In the genomic region with DNA sequence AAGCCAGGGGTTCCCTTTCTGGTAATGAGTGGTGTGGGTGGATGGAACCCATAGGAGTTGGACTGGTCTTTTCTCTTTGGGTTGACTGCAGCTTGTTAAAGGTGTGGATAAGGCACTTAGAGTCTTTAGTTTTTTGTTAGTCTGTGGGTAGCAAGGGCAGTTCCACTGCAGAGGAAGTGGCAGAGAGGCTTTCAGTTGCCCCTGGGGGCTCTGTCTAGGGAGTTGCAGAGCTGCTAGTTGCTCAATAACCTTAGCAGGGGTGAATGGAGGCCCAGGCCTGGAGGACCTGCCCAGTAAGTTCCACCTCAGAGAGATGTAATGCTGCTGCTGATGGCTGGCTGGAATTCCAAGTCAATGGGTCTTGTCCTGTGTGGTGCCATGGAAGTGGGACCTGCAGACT, we compare ENCODE assay signal across 14 cellular contexts.
A peak's percentile ranks its signal among the peaks of the same experiment; 100 is the strongest.
DNase-seq lines count a peak whose midpoint lies in the region; ATAC-seq and TF ChIP-seq lines count a peak whose summit lies in the region.
"Had no signal": no experiment of that assay in that cellular context is flagged by ENCODE, and none has a peak within 500 bp of the region (broad histone marks: within the 10 kb centered on the region; RNA-seq: fewer than 3 reads in every experiment).

No MANE protein-coding gene starts in this region.

- no peak for TF ChIP-seq CTCF in NB4 (IDR thresholded peaks at IDR 0.05; ENCODE audit: low read depth, low read length)

- H3K4me1 Mint-ChIP-seq in stimulated activated effector memory CD8-positive, alpha-beta T cell treated with anti-CD3 and anti-CD28 coated beads, Interleukin-12 subunit alpha, Interleukin-12 subunit beta, amount 100 ng/mL, for 72 hours, result no peaks in the 10 kb centered on the region
- no peaks in the 10 kb centered on the region for H3K4me1 Mint-ChIP-seq in CD4-positive, alpha-beta memory T cell
- H3K4me1 Mint-ChIP-seq: B cell; CD4-positive, CD25-positive, alpha-beta regulatory T cell had no signal

- peaks cover 4% of the 10 kb centered on the region for H3K9me3 Mint-ChIP-seq in stimulated activated effector memory CD8-positive, alpha-beta T cell treated with anti-CD3 and anti-CD28 coated beads, Interleukin-12 subunit alpha, Interleukin-12 subunit beta, amount 100 ng/mL, for 72 hours
- H3K9me3 Mint-ChIP-seq in CD4-positive, alpha-beta memory T cell, result peaks cover 0 to 22% (median 7%) of the 10 kb centered on the region in 8 donors

- intact Hi-C loops in CD4-positive, alpha-beta memory T cell (cut with micrococcal nuclease), result no loop called here

- no peaks in the 10 kb centered on the region for H3K36me3 ChIP-seq in CD4-positive, alpha-beta memory T cell (ENCODE audit: insufficient read depth, low read length)
- H3K36me3 ChIP-seq: HAP-1 had no signal

- no peak overlapping the region for H3K27ac ChIP-seq in CD4-positive, alpha-beta memory T cell (ENCODE audit: low read depth, low read length)
- H3K27ac ChIP-seq: GM23248 had no signal

- H3K9me3 ChIP-seq in CD4-positive, alpha-beta memory T cell (ENCODE audit: control insufficient read depth in 1 of 2, low read length in 2 of 2), result peaks cover 0 to 4% of the 10 kb centered on the region in 2 donors
- H3K9me3 ChIP-seq: Caco-2, HAP-1 had no signal

- H3K36me3 Mint-ChIP-seq in stimulated activated effector memory CD8-positive, alpha-beta T cell treated with anti-CD3 and anti-CD28 coated beads, Interleukin-12 subunit alpha, Interleukin-12 subunit beta, amount 100 ng/mL, for 72 hours, result no peaks in the 10 kb centered on the region
- H3K36me3 Mint-ChIP-seq in CD4-positive, alpha-beta memory T cell, result no peaks in the 10 kb centered on the region
- H3K36me3 Mint-ChIP-seq: CD4-positive, CD25-positive, alpha-beta regulatory T cell had no signal

- H3K4me3 ChIP-seq in NB4 (ENCODE audit: low read depth, low read length), result no peak overlapping the region
- no peak overlapping the region for H3K4me3 ChIP-seq in CD4-positive, alpha-beta memory T cell (ENCODE audit: low read length in 2 of 2)
- H3K4me3 ChIP-seq: GM23248, HAP-1 had no signal

- CTCF ChIA-PET in CD4-positive, alpha-beta memory T cell (lab: Charles Lee; ENCODE audit: partially characterized antibody), result no interaction called here

- DNase-seq in SIG-M5 treated with dmso at 0.1 percent for 504 hours (lab: John Stamatoyannopoulos, UW; ENCODE audit: unreplicated experiment), result peak; percentile 12
- DNase-seq in SIG-M5 (lab: John Stamatoyannopoulos, UW), result no peak
- peak; percentile 74 for DNase-seq in NB4 (ENCODE audit: low read depth)
- no peak for DNase-seq in stimulated activated effector memory CD8-positive, alpha-beta T cell treated with anti-CD3 and anti-CD28 coated beads, Interleukin-12 subunit alpha, Interleukin-12 subunit beta, amount 100 ng/mL, for 72 hours (ENCODE audit: low spot score in 2 of 2)
- no peak for DNase-seq in NCI-H2081 treated with DMSO at 0.1 percent for 48 hours (lab: John Stamatoyannopoulos, UW)
- no peak for DNase-seq in CD4-positive, alpha-beta memory T cell
- DNase-seq: 8988T; C1 segment of cervical spinal cord; Caco-2; CD4-positive, CD25-positive, alpha-beta regulatory T cell; GM23248 had no signal

- H3K27me3 ChIP-seq in CD4-positive, alpha-beta memory T cell (ENCODE audit: insufficient read depth, low read length), result no peaks in the 10 kb centered on the region

- H3K4me1 ChIP-seq in CD4-positive, alpha-beta memory T cell (ENCODE audit: insufficient read depth, low read length), result no peaks in the 10 kb centered on the region
- H3K4me1 ChIP-seq: Caco-2, HAP-1 had no signal

- ATAC-seq in stimulated activated effector memory CD8-positive, alpha-beta T cell treated with anti-CD3 and anti-CD28 coated beads, Interleukin-12 subunit alpha, Interleukin-12 subunit beta, amount 100 ng/mL, for 72 hours, result peak; percentile 44
- ATAC-seq in GM21526 (IDR thresholded peaks at IDR 0.05; ENCODE audit: low FRiP score, unreplicated experiment), result no peak

- POLR2A ChIA-PET in CD4-positive, alpha-beta memory T cell (lab: Charles Lee; ENCODE audit: partially characterized antibody), result no interaction called here

- no peaks in the 10 kb centered on the region for H3K27me3 Mint-ChIP-seq in CD4-positive, alpha-beta memory T cell
- H3K27me3 Mint-ChIP-seq: B cell; CD4-positive, CD25-positive, alpha-beta regulatory T cell had no signal

- no peak overlapping the region for H3K4me3 Mint-ChIP-seq in stimulated activated effector memory CD8-positive, alpha-beta T cell treated with anti-CD3 and anti-CD28 coated beads, Interleukin-12 subunit alpha, Interleukin-12 subunit beta, amount 100 ng/mL, for 72 hours
- no peak overlapping the region for H3K4me3 Mint-ChIP-seq in CD4-positive, alpha-beta memory T cell
- H3K4me3 Mint-ChIP-seq: B cell; CD4-positive, CD25-positive, alpha-beta regulatory T cell had no signal

- H3K27ac Mint-ChIP-seq in stimulated activated effector memory CD8-positive, alpha-beta T cell treated with anti-CD3 and anti-CD28 coated beads, Interleukin-12 subunit alpha, Interleukin-12 subunit beta, amount 100 ng/mL, for 72 hours, result no peak overlapping the region
- H3K27ac Mint-ChIP-seq in CD4-positive, alpha-beta memory T cell, result no peak overlapping the region
- H3K27ac Mint-ChIP-seq: B cell; CD4-positive, CD25-positive, alpha-beta regulatory T cell had no signal

- TF ChIP-seq POLR2A in NB4 (IDR thresholded peaks at IDR 0.05; ENCODE audit: extremely low read depth, insufficient read length), result no peak

Comparison
In these comparisons a context has a peak if more than half of its experiments do, and no peak if none do; other contexts are left out.
1. DNase-seq: peak in SIG-M5 treated with dmso at 0.1 percent for 504 hours (single experiment) and NB4 (single experiment); none in SIG-M5 (single experiment), stimulated activated effector memory CD8-positive, alpha-beta T cell treated with anti-CD3 and anti-CD28 coated beads, Interleukin-12 subunit alpha, Interleukin-12 subunit beta, amount 100 ng/mL, for 72 hours (0 of 2), NCI-H2081 treated with DMSO at 0.1 percent for 48 hours (single experiment) and CD4-positive, alpha-beta memory T cell (0 of 5).